29 cellular contexts compared by ENCODE assay signal in genomic region chr7:147079083-147079482, GRCh38.
DNase-seq lines count a peak whose midpoint lies in the region; ATAC-seq and TF ChIP-seq lines count a peak whose summit lies in the region.
"Had no signal": no experiment of that assay in that cellular context is flagged by ENCODE, and none has a peak within 500 bp of the region (broad histone marks: within the 10 kb centered on the region; RNA-seq: fewer than 3 reads in every experiment).

No MANE protein-coding gene starts in this region.

- no peaks in the 10 kb centered on the region for H3K36me3 Mint-ChIP-seq in GM23338 (ENCODE audit: low read depth)
- H3K36me3 Mint-ChIP-seq: CD4-positive, alpha-beta memory T cell had no signal

- H3K27ac ChIP-seq in GM23338 (ENCODE audit: low read depth) = no peak overlapping the region
- no peak overlapping the region for H3K27ac ChIP-seq in PC-3 (ENCODE audit: low read length)
- H3K27ac ChIP-seq in left ventricle myocardium inferior (replicated peaks) = no peak overlapping the region
- H3K27ac ChIP-seq: BLaER1 treated with 17β-estradiol and CSF1 and Interleukin-3, amounts not matched to agents 10 nM and 100 nM had no signal

- H3K4me2 ChIP-seq in GM23338 (no peak overlapping the region), PC-3 (ENCODE audit: low read length) (no peak overlapping the region)
- H3K4me2 ChIP-seq: BLaER1 treated with 17β-estradiol and CSF1 and Interleukin-3, amounts not matched to agents 10 nM and 100 nM had no signal

- H3K36me3 ChIP-seq in BE2C (no peaks in the 10 kb centered on the region), GM23338 (ENCODE audit: insufficient read depth) (no peaks in the 10 kb centered on the region), PC-3 (ENCODE audit: low read depth, low read length) (no peaks in the 10 kb centered on the region), left ventricle myocardium inferior (no peaks in the 10 kb centered on the region)
- H3K36me3 ChIP-seq: BLaER1 treated with 17β-estradiol and CSF1 and Interleukin-3, amounts not matched to agents 10 nM and 100 nM had no signal

- intact Hi-C loops in PC-3 (cut with micrococcal nuclease) (no loop called here), left ventricle myocardium inferior (cut with micrococcal nuclease) (no loop called here)

- TF ChIP-seq CTCF in BE2C (IDR thresholded peaks at IDR 0.05; ENCODE audit: low read depth, low read length) (0 out of 2 replicates have a peak, but pooled peaks have one; percentile 5), GM23338 (conservative IDR thresholded peaks at IDR 0.05; ENCODE audit: low read depth in 2 of 2) (peak in 1 of 2 experiments; percentile 46; a peak in 3 of 4 replicates), PC-3 (conservative IDR thresholded peaks at IDR 0.05; ENCODE audit: low read depth, low read length) (peak; percentile 30; the same call in 1 of the 2 replicates), left ventricle myocardium inferior (IDR thresholded peaks at IDR 0.05; ENCODE audit: borderline replicate concordance) (no peak)

- H3K27me3 ChIP-seq in BE2C = no peaks in the 10 kb centered on the region
- H3K27me3 ChIP-seq in GM23338 (ENCODE audit: insufficient read depth) = no peaks in the 10 kb centered on the region
- no peaks in the 10 kb centered on the region for H3K27me3 ChIP-seq in PC-3 (ENCODE audit: low read length)
- H3K27me3 ChIP-seq in left ventricle myocardium inferior (ENCODE audit: low read depth) = no peaks in the 10 kb centered on the region
- H3K27me3 ChIP-seq: BLaER1 treated with 17β-estradiol and CSF1 and Interleukin-3, amounts not matched to agents 10 nM and 100 nM had no signal

- peaks cover 11% of the 10 kb centered on the region; the same call in 1 of the 3 replicates for H3K9me3 Mint-ChIP-seq in GM23338
- H3K9me3 Mint-ChIP-seq: HFFc6 had no signal

- no peaks in the 10 kb centered on the region for H3K9me2 ChIP-seq in GM23338 (ENCODE audit: insufficient read depth)
- no peaks in the 10 kb centered on the region for H3K9me2 ChIP-seq in PC-3 (replicated peaks; ENCODE audit: low read length)

- CTCF ChIA-PET in PC-3 (lab: Charles Lee) = no interaction called here

- no peak overlapping the region for H2AFZ ChIP-seq in GM23338
- no peak overlapping the region for H2AFZ ChIP-seq in PC-3 (ENCODE audit: low read length)

- H3K79me2 ChIP-seq in GM23338 (replicated peaks; ENCODE audit: insufficient read depth) = no peaks in the 10 kb centered on the region
- no peaks in the 10 kb centered on the region for H3K79me2 ChIP-seq in PC-3 (ENCODE audit: low read length)

- H3K4me1 ChIP-seq in BE2C (no peaks in the 10 kb centered on the region), GM23338 (ENCODE audit: insufficient read depth) (no peaks in the 10 kb centered on the region), PC-3 (ENCODE audit: insufficient read depth, low read length) (no peaks in the 10 kb centered on the region), left ventricle myocardium inferior (no peaks in the 10 kb centered on the region)
- H3K4me1 ChIP-seq: BLaER1 treated with 17β-estradiol and CSF1 and Interleukin-3, amounts not matched to agents 10 nM and 100 nM had no signal

- ATAC-seq in GM23338 (no peak), PC-3 (no peak)
- ATAC-seq: K562, Panc1 had no signal

- no peaks in the 10 kb centered on the region for H3K9me3 ChIP-seq in BE2C
- H3K9me3 ChIP-seq in PC-3 (ENCODE audit: low read length) = no peaks in the 10 kb centered on the region
- H3K9me3 ChIP-seq in left ventricle myocardium inferior (replicated peaks) = peaks cover 9% of the 10 kb centered on the region
- H3K9me3 ChIP-seq: BLaER1 treated with 17β-estradiol and CSF1 and Interleukin-3, amounts not matched to agents 10 nM and 100 nM had no signal

- no peak overlapping the region for H3K4me3 Mint-ChIP-seq in GM23338
- H3K4me3 Mint-ChIP-seq: CD4-positive, alpha-beta memory T cell; HFFc6 had no signal

- H4K20me1 ChIP-seq in GM23338 (replicated peaks; ENCODE audit: insufficient read depth) = no peaks in the 10 kb centered on the region
- H4K20me1 ChIP-seq in PC-3 (ENCODE audit: low read length) = no peaks in the 10 kb centered on the region
- H4K20me1 ChIP-seq: BLaER1 treated with 17β-estradiol and CSF1 and Interleukin-3, amounts not matched to agents 10 nM and 100 nM had no signal

- POLR2A ChIA-PET in PC-3 (lab: Charles Lee; ENCODE audit: unreplicated experiment) = no interaction called here

- DNase-seq in BE2C (no peak), GM23338 (ENCODE audit: low spot score) (peak; percentile 3), PC-3 (no peak), iPS-NIHi7 (ENCODE audit: extremely low spot score) (peak; percentile 24), NCI-H146 treated with DMSO at 0.1 percent for 48 hours (lab: John Stamatoyannopoulos, UW; ENCODE audit: unreplicated experiment) (no peak), left ventricle myocardium inferior (no peak), globus pallidus (ENCODE audit: low spot score) (no peak)
- DNase-seq: CD4-positive, alpha-beta memory T cell; COR-L47; DMS 273 treated with DMSO at 0.1 percent for 48 hours; DMS79; EL; GF-D8; H7; HFFc6; Kasumi-1; MV-4-11; NCI-H1105; NCI-H1436 treated with DMSO at 0.1 percent for 48 hours; NCI-H2029; NCI-H446; NCI-H524 treated with DMSO at 0.1 percent for 48 hours; NCI-H82; NK-92 treated with Interleukin-12 subunit alpha and Interleukin-12 subunit beta, amount 100 ng/mL, for 24 hours; SHP77 treated with DMSO at 0.1 percent for 48 hours; SW 1271 had no signal

- no peaks in the 10 kb centered on the region for H3K27me3 Mint-ChIP-seq in GM23338 (ENCODE audit: insufficient read depth, low read depth, poor library complexity)
- H3K27me3 Mint-ChIP-seq: CD4-positive, alpha-beta memory T cell had no signal

- H3K9ac ChIP-seq in PC-3 (ENCODE audit: low read length) = no peak overlapping the region
- H3K9ac ChIP-seq: BLaER1 treated with 17β-estradiol and CSF1 and Interleukin-3, amounts not matched to agents 10 nM and 100 nM had no signal

- H3F3A ChIP-seq in GM23338 (replicated peaks; ENCODE audit: low read depth) = no peaks in the 10 kb centered on the region
- no peaks in the 10 kb centered on the region for H3F3A ChIP-seq in PC-3 (ENCODE audit: low read length, unreplicated experiment)

- H3K4me1 Mint-ChIP-seq in GM23338 = no peaks in the 10 kb centered on the region
- H3K4me1 Mint-ChIP-seq: CD4-positive, alpha-beta memory T cell had no signal

- BruUV-seq in PC-3 (replicated peaks; lab: Mats Ljungman, UMichigan) = no TSS peak

- H3K27ac Mint-ChIP-seq in GM23338 = no peak overlapping the region
- H3K27ac Mint-ChIP-seq: CD4-positive, alpha-beta memory T cell; HFFc6 had no signal

- H3K4me3 ChIP-seq in BE2C (ENCODE audit: low read depth, low read length) = no peak overlapping the region
- no peak overlapping the region for H3K4me3 ChIP-seq in GM23338
- H3K4me3 ChIP-seq in PC-3 (ENCODE audit: low read length) = no peak overlapping the region
- H3K4me3 ChIP-seq in left ventricle myocardium inferior = no peak overlapping the region
- H3K4me3 ChIP-seq: BLaER1 treated with 17β-estradiol and CSF1 and Interleukin-3, amounts not matched to agents 10 nM and 100 nM; K562 had no signal

TF ChIP-seq in GM23338, 12 proteins besides CTCF, POLR2A, EP300 and RAD21 (continues in another document):
- TF ChIP-seq STAT1 (IDR thresholded peaks at IDR 0.05; ENCODE audit: unreplicated experiment) = no peak
- TF ChIP-seq POLR2AphosphoS5 (IDR thresholded peaks at IDR 0.05; ENCODE audit: low read depth) = no peak
- TF ChIP-seq CREB1 (CRISPR knock-in tag; IDR thresholded peaks at IDR 0.05; ENCODE audit: low read depth) = no peak
- TF ChIP-seq REST (IDR thresholded peaks at IDR 0.05; ENCODE audit: unreplicated experiment) = no peak
- no peak for TF ChIP-seq ZNF114 (CRISPR knock-in tag; IDR thresholded peaks at IDR 0.05)
- no peak for TF ChIP-seq NANOG (IDR thresholded peaks at IDR 0.05; ENCODE audit: borderline replicate concordance)
- no peak for TF ChIP-seq EZH2 (IDR thresholded peaks at IDR 0.05; ENCODE audit: low read depth, unreplicated experiment)
- TF ChIP-seq JUNB (IDR thresholded peaks at IDR 0.05; ENCODE audit: unreplicated experiment) = no peak
- no peak for TF ChIP-seq ZNF331 (CRISPR knock-in tag; IDR thresholded peaks at IDR 0.05; ENCODE audit: low read depth)
- no peak for TF ChIP-seq ETS1 (IDR thresholded peaks at IDR 0.05)

Comparison
In these comparisons a context has a peak if more than half of its experiments do, and no peak if none do; other contexts are left out.
1. DNase-seq: peak in GM23338 (single experiment) and iPS-NIHi7 (single experiment); none in BE2C (single experiment), PC-3 (single experiment), NCI-H146 treated with DMSO at 0.1 percent for 48 hours (single experiment), left ventricle myocardium inferior (single experiment) and globus pallidus (single experiment).